In genomic region chr22:40346178-40347064, GRCh38 we compare ENCODE assay signal across 8 cellular contexts. TPM values are rescaled to one million over a fixed set of nuclear protein-coding genes. Genes with fewer than 3 reads are reported as not detected.
DNase-seq lines count a peak whose midpoint lies in the region; ATAC-seq and TF ChIP-seq lines count a peak whose summit lies in the region.

TSS of gene ADSL (plus strand) at chr22:40346500. CDS start at chr22:40346559, 59 bp downstream.

- ATAC-seq in HG03439 (IDR thresholded peaks at IDR 0.05; ENCODE audit: unreplicated experiment) (peak; percentile 86), right lobe of liver (peak; percentile 96 to 99 (median 97))

- H3K4me1 ChIP-seq in BE2C (peaks cover 3% of the 10 kb centered on the region; the same call in 1 of the 2 replicates), right lobe of liver (peaks cover 0 to 18% (median 4%) of the 10 kb centered on the region in 4 donors)

- 0% methylated on average over 27 of the region's 65 CpGs for WGBS in right lobe of liver (ENCODE audit: insufficient coverage, low coverage, low lambda C conversion rate, missing lambda C conversion rate)

- H3K9me3 ChIP-seq in BE2C (no peaks in the 10 kb centered on the region), right lobe of liver (no peaks in the 10 kb centered on the region)

- peak within 1 kb of the TSS; percentile 99 for H3K4me3 ChIP-seq in BE2C (ENCODE audit: low read depth, low read length)
- H3K4me3 ChIP-seq in right lobe of liver = peak within 1 kb of the TSS; percentile 76 to 84 (median 84)

- peak; percentile 86 for TF ChIP-seq POLR2A in right lobe of liver (IDR thresholded peaks at IDR 0.05)

- peak within 1 kb of the TSS; percentile 60 to 75 (median 73) for H3K27ac ChIP-seq in right lobe of liver

- H3K27me3 ChIP-seq in BE2C = no peaks in the 10 kb centered on the region
- H3K27me3 ChIP-seq in right lobe of liver = no peaks in the 10 kb centered on the region

- intact Hi-C loops in right lobe of liver (cut with DNase I) = no loop called here

- DNase-seq in BE2C (peak; percentile 94), GM19238 (ENCODE audit: insufficient read length, low spot score) (peak; percentile 84), NCI-H69 (lab: John Stamatoyannopoulos, UW) (peak; percentile 93), dermis microvascular lymphatic vessel endothelial cell (ENCODE audit: low read depth in 2 of 2) (peak; percentile 64 to 89), right lobe of liver (peak; percentile 91 to 93 (median 93))
- DNase-seq in activated CD4-positive, alpha-beta T cell treated with anti-CD3 and anti-CD28 coated beads, Interleukin-2, amount 50 U/mL, for 48 hours = peak; percentile 89 to 92
- DNase-seq in stimulated activated CD4-positive, alpha-beta T cell treated with anti-CD3 and anti-CD28 coated beads, Interleukin-4, amount 100 ng/mL, for 24 hours = peak; percentile 88

- peaks cover 30% of the 10 kb centered on the region for H3K36me3 ChIP-seq in BE2C
- H3K36me3 ChIP-seq in right lobe of liver = peaks cover 0 to 22% (median 6%) of the 10 kb centered on the region in 4 donors

- no peak for TF ChIP-seq CTCF in BE2C (IDR thresholded peaks at IDR 0.05; ENCODE audit: low read depth, low read length)
- TF ChIP-seq CTCF in right lobe of liver (IDR thresholded peaks at IDR 0.05) = peak in 1 of 4 donors; percentile 4

RNA-seq across cellular contexts. Expression of gene ADSL, which starts in this region (rescaled TPM):
- 96.3 TPM for polyA plus RNA-seq in BE2C (2012; ENCODE audit: insufficient read depth, insufficient read length, low read depth)
- total RNA-seq in dermis microvascular lymphatic vessel endothelial cell (132 and 153 TPM in 2 replicates), right lobe of liver (10 to 100 TPM; 15.1 to 47.6 (median 24.9) TPM)

Comparison
In these comparisons a context has a peak if more than half of its experiments do, and no peak if none do; other contexts are left out.
1. Peak in every context shown above with its lines: DNase-seq, ATAC-seq, H3K4me3 ChIP-seq and H3K27ac ChIP-seq.